Comparison of ENCODE assay signal across 14 cellular contexts in the genomic region with DNA sequence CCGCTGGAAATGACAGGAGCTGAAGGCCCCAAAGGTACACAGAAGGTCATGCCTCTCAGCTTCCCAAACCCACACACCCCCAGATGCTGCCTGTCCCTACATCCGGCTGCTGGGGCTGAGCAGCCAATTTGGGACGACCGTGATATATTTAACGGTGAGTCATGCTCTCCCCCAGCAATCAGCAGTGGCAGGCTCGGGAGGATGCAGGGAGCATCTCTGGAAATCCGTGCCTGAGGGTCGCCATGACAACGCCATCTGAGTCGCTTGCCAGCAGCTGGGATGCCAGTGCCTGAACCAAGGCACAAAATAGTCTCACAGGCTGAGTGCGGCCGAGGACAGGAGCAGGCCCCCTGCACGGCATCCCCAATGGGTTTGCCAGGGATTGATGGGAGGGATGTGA. TPM values are rescaled to one million over a fixed set of nuclear protein-coding genes. Genes with fewer than 3 reads are reported as not detected.
A peak's percentile ranks its signal among the peaks of the same experiment; 100 is the strongest.
DNase-seq lines count a peak whose midpoint lies in the region; ATAC-seq, FAIRE-seq and TF ChIP-seq lines count a peak whose summit lies in the region.
"Had no signal": no experiment of that assay in that cellular context is flagged by ENCODE, and none has a peak within 500 bp of the region (broad histone marks: within the 10 kb centered on the region; RNA-seq: fewer than 3 reads in every experiment).

No MANE protein-coding gene starts in this region.

- H2BK15ac ChIP-seq in mesenchymal stem cell (ENCODE audit: low read depth, poor library complexity, severe bottlenecking): no peak overlapping the region

- no TSS peak for BruUV-seq in PC-3 (replicated peaks; lab: Mats Ljungman, UMichigan)

- TF ChIP-seq CTCF in astrocyte (IDR thresholded peaks at IDR 0.05; ENCODE audit: insufficient read depth, low read depth, low read length) (no peak), neural cell (IDR thresholded peaks at IDR 0.05; ENCODE audit: poor library complexity, severe bottlenecking) (no peak), esophagus squamous epithelium (IDR thresholded peaks at IDR 0.05) (no peak), PC-3 (conservative IDR thresholded peaks at IDR 0.05; ENCODE audit: low read depth, low read length) (no peak)

- 63 to 64% methylated on average over 5 to 12 of the region's 13 CpGs for WGBS in esophagus squamous epithelium, 2 donors
- WGBS in mesenchymal stem cell: 61% methylated on average over 12 of the region's 13 CpGs

- H3K9me3 ChIP-seq in astrocyte (ENCODE audit: insufficient read depth, low read depth, low read length) (peaks cover 2% of the 10 kb centered on the region), neural cell (ENCODE audit: low read length) (no peaks in the 10 kb centered on the region), esophagus squamous epithelium (no peaks in the 10 kb centered on the region), PC-3 (ENCODE audit: low read length) (no peaks in the 10 kb centered on the region), mesenchymal stem cell (ENCODE audit: control insufficient read depth, low read length) (no peaks in the 10 kb centered on the region)
- H3K9me3 ChIP-seq: BLaER1 had no signal

- H3K9me3 Mint-ChIP-seq in astrocyte (ENCODE audit: unreplicated experiment): peaks cover 5% of the 10 kb centered on the region
- no peaks in the 10 kb centered on the region for H3K9me3 Mint-ChIP-seq in activated naive CD4-positive, alpha-beta T cell treated with anti-CD3 and anti-CD28 coated beads, Interleukin-2, amount 10 ng/mL, durations not matched to agents 7 days and 5 days
- H3K9me3 Mint-ChIP-seq: activated naive CD4-positive, alpha-beta T cell treated with anti-CD3 and anti-CD28 coated beads, Interleukin-2, amount 50 U/mL, for 24 hours; central memory CD8-positive, alpha-beta T cell had no signal

- H3K4me1 ChIP-seq in astrocyte (ENCODE audit: insufficient read depth, low read length): no peaks in the 10 kb centered on the region
- peaks cover 0 to 23% (median 0%) of the 10 kb centered on the region in 3 donors for H3K4me1 ChIP-seq in esophagus squamous epithelium
- 0 out of 2 replicates have a peak, but pooled peaks cover 3% of the 10 kb centered on the region for H3K4me1 ChIP-seq in PC-3 (ENCODE audit: insufficient read depth, low read length)
- H3K4me1 ChIP-seq in mesenchymal stem cell (ENCODE audit: control insufficient read depth, insufficient read depth, low read depth, low read length): no peaks in the 10 kb centered on the region

- H3K27me3 ChIP-seq in astrocyte (ENCODE audit: insufficient read depth, low read length): peaks cover 31% of the 10 kb centered on the region
- no peaks in the 10 kb centered on the region for H3K27me3 ChIP-seq in neural cell (ENCODE audit: insufficient read depth, low read depth, low read length)
- H3K27me3 ChIP-seq in esophagus squamous epithelium: peaks cover 0 to 18% (median 0%) of the 10 kb centered on the region in 4 donors
- peaks cover 32% of the 10 kb centered on the region for H3K27me3 ChIP-seq in PC-3 (ENCODE audit: low read length)
- peaks cover 62 to 83% of the 10 kb centered on the region in 2 experiments for H3K27me3 ChIP-seq in mesenchymal stem cell (ENCODE audit: control insufficient read depth in 1 of 2, insufficient read depth in 1 of 2, low read length in 2 of 2)
- H3K27me3 ChIP-seq: BLaER1 had no signal

- no peak overlapping the region for H2BK5ac ChIP-seq in mesenchymal stem cell (ENCODE audit: low read depth, low read length, poor library complexity, severe bottlenecking)

- ATAC-seq in PC-3: no peak

- H3K14ac ChIP-seq in mesenchymal stem cell (ENCODE audit: low read length in 2 of 2): no peak overlapping the region

- peaks cover 27% of the 10 kb centered on the region for H3K27me3 Mint-ChIP-seq in astrocyte (ENCODE audit: low read depth, unreplicated experiment)
- H3K27me3 Mint-ChIP-seq in activated naive CD4-positive, alpha-beta T cell treated with anti-CD3 and anti-CD28 coated beads, Interleukin-2, amount 10 ng/mL, durations not matched to agents 7 days and 5 days: peaks cover 48% of the 10 kb centered on the region

- CTCF ChIA-PET in PC-3 (lab: Charles Lee): no interaction called here
- CTCF ChIA-PET in activated naive CD4-positive, alpha-beta T cell treated with anti-CD3 and anti-CD28 coated beads, Interleukin-2, amount 10 ng/mL, durations not matched to agents 7 days and 5 days (lab: Charles Lee): no interaction called here

- DNase-seq in COR-L47 (lab: John Stamatoyannopoulos, UW): peak; percentile 77
- DNase-seq in NCI-H1105 treated with DMSO at 0.1 percent for 48 hours (lab: John Stamatoyannopoulos, UW): peak; percentile 41
- DNase-seq in astrocyte (ENCODE audit: low read depth): peak; percentile 6
- DNase-seq in esophagus squamous epithelium (lab: John Stamatoyannopoulos, UW): no peak
- no peak for DNase-seq in PC-3
- no peak for DNase-seq in mesenchymal stem cell
- no peak for DNase-seq in activated naive CD4-positive, alpha-beta T cell treated with anti-CD3 and anti-CD28 coated beads, Interleukin-2, amount 10 ng/mL, durations not matched to agents 7 days and 5 days
- DNase-seq: NCI-H510A treated with DMSO at 0.1 percent for 48 hours; stimulated activated CD4-positive, alpha-beta T cell treated with anti-CD3 and anti-CD28 coated beads, Interleukin-4, amount 100 ng/mL, for 4 hours; stimulated activated naive CD4-positive, alpha-beta T cell treated with Interleukin-2 at 50 U/mL for 16 hours had no signal

- no peaks in the 10 kb centered on the region for H4K20me1 ChIP-seq in astrocyte (ENCODE audit: insufficient read depth, low read length)
- H4K20me1 ChIP-seq in neural cell (ENCODE audit: insufficient read depth): no peaks in the 10 kb centered on the region
- no peaks in the 10 kb centered on the region for H4K20me1 ChIP-seq in PC-3 (ENCODE audit: low read length)
- H4K20me1 ChIP-seq: BLaER1 had no signal

- no peak for TF ChIP-seq POLR2A in esophagus squamous epithelium (IDR thresholded peaks at IDR 0.05)

- H2BK12ac ChIP-seq in mesenchymal stem cell (ENCODE audit: low read length in 2 of 2): no peak overlapping the region

- H3K79me2 ChIP-seq in astrocyte (ENCODE audit: insufficient read depth, low read length) (no peaks in the 10 kb centered on the region), neural cell (replicated peaks; ENCODE audit: insufficient read depth, low read length) (no peaks in the 10 kb centered on the region), PC-3 (ENCODE audit: low read length) (no peaks in the 10 kb centered on the region)

- peaks cover 3% of the 10 kb centered on the region for H3K4me1 Mint-ChIP-seq in astrocyte (ENCODE audit: low read depth, unreplicated experiment)
- H3K4me1 Mint-ChIP-seq in activated naive CD4-positive, alpha-beta T cell treated with anti-CD3 and anti-CD28 coated beads, Interleukin-2, amount 10 ng/mL, durations not matched to agents 7 days and 5 days: no peaks in the 10 kb centered on the region
- H3K4me1 Mint-ChIP-seq: activated naive CD4-positive, alpha-beta T cell treated with anti-CD3 and anti-CD28 coated beads, Interleukin-2, amount 50 U/mL, for 24 hours; central memory CD8-positive, alpha-beta T cell had no signal

- H3K9ac ChIP-seq in astrocyte (ENCODE audit: low read length): no peak overlapping the region
- H3K9ac ChIP-seq in neural cell (ENCODE audit: low read length): peak overlapping the region; percentile 52
- H3K9ac ChIP-seq in PC-3 (ENCODE audit: low read length): no peak overlapping the region
- no peak overlapping the region for H3K9ac ChIP-seq in mesenchymal stem cell (ENCODE audit: low read length)
- H3K9ac ChIP-seq: BLaER1 had no signal

- POLR2A ChIA-PET in PC-3 (lab: Charles Lee; ENCODE audit: unreplicated experiment): no interaction called here

- H3K9me2 ChIP-seq in neural cell (ENCODE audit: insufficient read depth, low read length) (no peaks in the 10 kb centered on the region), PC-3 (replicated peaks; ENCODE audit: low read length) (no peaks in the 10 kb centered on the region)

- H3K27ac Mint-ChIP-seq in astrocyte (ENCODE audit: unreplicated experiment): no peak overlapping the region
- H3K27ac Mint-ChIP-seq in activated naive CD4-positive, alpha-beta T cell treated with anti-CD3 and anti-CD28 coated beads, Interleukin-2, amount 10 ng/mL, durations not matched to agents 7 days and 5 days: no peak overlapping the region
- H3K27ac Mint-ChIP-seq: activated naive CD4-positive, alpha-beta T cell treated with anti-CD3 and anti-CD28 coated beads, Interleukin-2, amount 50 U/mL, for 24 hours had no signal

- intact Hi-C loops in esophagus squamous epithelium (cut with DNase I): no loop called here
- intact Hi-C loops in PC-3 (cut with micrococcal nuclease): no loop called here

- H2BK120ac ChIP-seq in mesenchymal stem cell (ENCODE audit: low read depth, low read length): no peak overlapping the region

- H3K27ac ChIP-seq in astrocyte (ENCODE audit: low read depth, low read length) (no peak overlapping the region), neural cell (ENCODE audit: low read length) (peak overlapping the region; percentile 79), esophagus squamous epithelium (peak overlapping the region in 1 of 4 donors; percentile 19), PC-3 (ENCODE audit: low read length) (no peak overlapping the region), mesenchymal stem cell (ENCODE audit: low read length, poor library complexity, severe bottlenecking) (no peak overlapping the region)
- H3K27ac ChIP-seq: BLaER1 had no signal

- H3K4me3 ChIP-seq in astrocyte (ENCODE audit: insufficient read depth, low read depth, low read length): no peak overlapping the region
- H3K4me3 ChIP-seq in neural cell (ENCODE audit: low read length): peak overlapping the region; percentile 49
- H3K4me3 ChIP-seq in esophagus squamous epithelium: no peak overlapping the region
- no peak overlapping the region for H3K4me3 ChIP-seq in PC-3 (ENCODE audit: low read length)
- H3K4me3 ChIP-seq in mesenchymal stem cell (ENCODE audit: insufficient read depth in 1 of 2, low read depth in 1 of 2, low read length in 2 of 2): peak overlapping the region in 1 of 2 experiments; percentile 34
- H3K4me3 ChIP-seq: BLaER1 had no signal

- no peak overlapping the region for H3K23ac ChIP-seq in mesenchymal stem cell (ENCODE audit: low read length in 2 of 2)

- H3K4me3 Mint-ChIP-seq in astrocyte (ENCODE audit: unreplicated experiment): no peak overlapping the region
- H3K4me3 Mint-ChIP-seq in activated naive CD4-positive, alpha-beta T cell treated with anti-CD3 and anti-CD28 coated beads, Interleukin-2, amount 10 ng/mL, durations not matched to agents 7 days and 5 days: no peak overlapping the region
- H3K4me3 Mint-ChIP-seq: activated naive CD4-positive, alpha-beta T cell treated with anti-CD3 and anti-CD28 coated beads, Interleukin-2, amount 50 U/mL, for 24 hours; central memory CD8-positive, alpha-beta T cell had no signal

- no peak overlapping the region for H3K18ac ChIP-seq in mesenchymal stem cell (ENCODE audit: low read depth in 1 of 2, low read length in 2 of 2)

- peaks cover 4% of the 10 kb centered on the region for H3K36me3 Mint-ChIP-seq in astrocyte (ENCODE audit: low read depth, unreplicated experiment)
- H3K36me3 Mint-ChIP-seq in activated naive CD4-positive, alpha-beta T cell treated with anti-CD3 and anti-CD28 coated beads, Interleukin-2, amount 10 ng/mL, durations not matched to agents 7 days and 5 days: no peaks in the 10 kb centered on the region
- H3K36me3 Mint-ChIP-seq: activated naive CD4-positive, alpha-beta T cell treated with anti-CD3 and anti-CD28 coated beads, Interleukin-2, amount 50 U/mL, for 24 hours had no signal

- no peak overlapping the region for H2AK5ac ChIP-seq in mesenchymal stem cell (ENCODE audit: low read length, severe bottlenecking)

- H3K36me3 ChIP-seq in astrocyte (ENCODE audit: insufficient read depth, low read length): no peaks in the 10 kb centered on the region
- no peaks in the 10 kb centered on the region for H3K36me3 ChIP-seq in neural cell (ENCODE audit: insufficient read depth, low read length)
- H3K36me3 ChIP-seq in esophagus squamous epithelium: no peaks in the 10 kb centered on the region
- no peaks in the 10 kb centered on the region for H3K36me3 ChIP-seq in PC-3 (ENCODE audit: low read depth, low read length)
- no peaks in the 10 kb centered on the region for H3K36me3 ChIP-seq in mesenchymal stem cell (ENCODE audit: control insufficient read depth in 1 of 2, insufficient read depth in 2 of 2, low read depth in 1 of 2, low read length in 2 of 2)
- H3K36me3 ChIP-seq: BLaER1 had no signal

- H2AFZ ChIP-seq in astrocyte (ENCODE audit: low read depth, low read length) (no peak overlapping the region), neural cell (ENCODE audit: low read depth, low read length) (no peak overlapping the region), PC-3 (ENCODE audit: low read length) (no peak overlapping the region), mesenchymal stem cell (ENCODE audit: low read depth, low read length) (no peak overlapping the region)

- TF ChIP-seq RAD21 in neural cell (conservative IDR thresholded peaks at IDR 0.05): peak; percentile 32

- H4K8ac ChIP-seq in mesenchymal stem cell (ENCODE audit: low read length): no peak overlapping the region

- peak; percentile 63 for TF ChIP-seq EP300 in neural cell (conservative IDR thresholded peaks at IDR 0.05; ENCODE audit: poor library complexity, severe bottlenecking)

- no peak overlapping the region for H4K91ac ChIP-seq in mesenchymal stem cell (ENCODE audit: low read length)

- H3K4me2 ChIP-seq in astrocyte (ENCODE audit: low read length) (no peak overlapping the region), neural cell (ENCODE audit: low read length) (no peak overlapping the region), PC-3 (ENCODE audit: low read length) (no peak overlapping the region), mesenchymal stem cell (ENCODE audit: low read length, poor library complexity, severe bottlenecking) (no peak overlapping the region)
- H3K4me2 ChIP-seq: BLaER1 had no signal

- H3F3A ChIP-seq in neural cell (ENCODE audit: insufficient read depth, low read length, poor library complexity, severe bottlenecking): peaks cover 5% of the 10 kb centered on the region
- H3F3A ChIP-seq in PC-3 (ENCODE audit: low read length, unreplicated experiment): no peaks in the 10 kb centered on the region

- no peak for FAIRE-seq in astrocyte (lab: Jason Lieb, UNC)

- no peaks in the 10 kb centered on the region for H3K79me1 ChIP-seq in mesenchymal stem cell (replicated peaks; ENCODE audit: low read length, poor library complexity, severe bottlenecking)

- no peak overlapping the region for H3K4ac ChIP-seq in mesenchymal stem cell (ENCODE audit: low read depth in 1 of 2, low read length in 2 of 2)

RNA-seq across cellular contexts. Expression of gene KCNB1, which starts 57.9 kb away (rescaled TPM):
- total RNA-seq in astrocyte (0.38 and 0.48 TPM in 2 replicates), esophagus squamous epithelium (1 to 10 TPM in 2 of 4 donors, under 1 TPM in 2; 0.11 to 3.6 (median 1.1) TPM), PC-3 (2014; rRNA removed) (0.04 and 0.35 TPM in 2 replicates)
- polyA plus RNA-seq in neural cell: 3.6 and 4.4 TPM in 2 replicates
- 14.6 and 19.7 TPM in 2 replicates for polyA minus RNA-seq in neural cell
- under 0.01 TPM for polyA plus RNA-seq in mesenchymal stem cell (2013, experiment 1 of 2)
- polyA plus RNA-seq in mesenchymal stem cell (2013, experiment 2 of 2): under 0.01 TPM

Comparison
In these comparisons a context has a peak if more than half of its experiments do, and no peak if none do; other contexts are left out.
1. DNase-seq: peak in COR-L47 (single experiment), NCI-H1105 treated with DMSO at 0.1 percent for 48 hours (single experiment) and astrocyte (single experiment); none in esophagus squamous epithelium (single experiment), PC-3 (single experiment), mesenchymal stem cell (single experiment) and activated naive CD4-positive, alpha-beta T cell treated with anti-CD3 and anti-CD28 coated beads, Interleukin-2, amount 10 ng/mL, durations not matched to agents 7 days and 5 days (single experiment).